In genomic region chr13:37365496-37365895, GRCh38 we compare ENCODE assay signal across 32 cellular contexts.
"Had no signal": no experiment of that assay in that cellular context is flagged by ENCODE, and none has a peak within 500 bp of the region (broad histone marks: within the 10 kb centered on the region; RNA-seq: fewer than 3 reads in every experiment).

No MANE protein-coding gene starts in this region.

- H3K27me3 Mint-ChIP-seq: activated CD4-positive, alpha-beta memory T cell treated with anti-CD3 and anti-CD28 coated beads for 36 hours; activated CD4-positive, alpha-beta T cell treated with anti-CD3 and anti-CD28 coated beads for 36 hours; activated CD4-positive, alpha-beta T cell treated with anti-CD3 and anti-CD28 coated beads, Interleukin-2, amount 10 ng/mL, durations not matched to agents 24 days and 14 days; activated CD8-positive, alpha-beta memory T cell treated with anti-CD3 and anti-CD28 coated beads, Interleukin-2, amount 10 ng/mL, durations not matched to agents 7 days and 5 days; activated naive CD4-positive, alpha-beta T cell treated with anti-CD3 and anti-CD28 coated beads, Interleukin-2, amount 50 U/mL, for 24 hours; activated naive CD8-positive, alpha-beta T cell treated with anti-CD3 and anti-CD28 coated beads for 36 hours; activated naive CD8-positive, alpha-beta T cell treated with anti-CD3 and anti-CD28 coated beads, Interleukin-2, amount 50 U/mL, for 24 hours; brain; dendritic cell treated with granulocyte-macrophage colony-stimulating factor and Interleukin-4, amounts not matched to agents 40 ng/mL and 50 ng/mL, for 4 days had no signal

- H3K27ac ChIP-seq: adrenal gland, ascending aorta, breast epithelium, cardiac muscle cell, coronary artery, dorsolateral prefrontal cortex, gastrocnemius medialis had no signal

- H3K4me3 Mint-ChIP-seq: activated CD4-positive, alpha-beta memory T cell treated with anti-CD3 and anti-CD28 coated beads for 36 hours; activated CD4-positive, alpha-beta T cell treated with anti-CD3 and anti-CD28 coated beads for 36 hours; activated CD4-positive, alpha-beta T cell treated with anti-CD3 and anti-CD28 coated beads, Interleukin-2, amount 10 ng/mL, durations not matched to agents 24 days and 14 days; activated CD8-positive, alpha-beta memory T cell treated with anti-CD3 and anti-CD28 coated beads, Interleukin-2, amount 10 ng/mL, durations not matched to agents 7 days and 5 days; activated CD8-positive, alpha-beta T cell treated with anti-CD3 and anti-CD28 coated beads, Interleukin-2, amount 10 ng/mL, durations not matched to agents 7 days and 5 days; activated naive CD4-positive, alpha-beta T cell treated with anti-CD3 and anti-CD28 coated beads for 36 hours; activated naive CD4-positive, alpha-beta T cell treated with anti-CD3 and anti-CD28 coated beads, Interleukin-2, amount 50 U/mL, for 24 hours; activated naive CD8-positive, alpha-beta T cell treated with anti-CD3 and anti-CD28 coated beads for 36 hours; activated naive CD8-positive, alpha-beta T cell treated with anti-CD3 and anti-CD28 coated beads, Interleukin-2, amount 50 U/mL, for 24 hours; activated T-helper 1 cell treated with anti-CD3 and anti-CD28 coated beads, Interleukin-12 subunit alpha, Interleukin-12 subunit beta, Interleukin-2, Interleukin-4 antibody, amounts not matched to agents 30 ng/mL and 10 ng/mL and 1 ng/mL, durations not matched to agents 14 hours and 24 hours and 36 hours; brain; dendritic cell treated with granulocyte-macrophage colony-stimulating factor and Interleukin-4, amounts not matched to agents 40 ng/mL and 50 ng/mL, for 4 days; endodermal cell had no signal

- H3K9me3 Mint-ChIP-seq: activated CD4-positive, alpha-beta memory T cell treated with anti-CD3 and anti-CD28 coated beads for 36 hours; activated CD4-positive, alpha-beta T cell treated with anti-CD3 and anti-CD28 coated beads, Interleukin-2, amount 10 ng/mL, durations not matched to agents 24 days and 14 days; activated naive CD8-positive, alpha-beta T cell treated with anti-CD3 and anti-CD28 coated beads, Interleukin-2, amount 50 U/mL, for 24 hours; activated T-helper 1 cell treated with anti-CD3 and anti-CD28 coated beads, Interleukin-12 subunit alpha, Interleukin-12 subunit beta, Interleukin-2, Interleukin-4 antibody, amounts not matched to agents 30 ng/mL and 10 ng/mL and 1 ng/mL, durations not matched to agents 14 hours and 24 hours and 36 hours; brain; endodermal cell had no signal

- H3K36me3 ChIP-seq: adrenal gland, ascending aorta, breast epithelium, cardiac muscle cell, gastrocnemius medialis had no signal

- H3K27me3 ChIP-seq: adrenal gland, ascending aorta, breast epithelium, cardiac muscle cell, dorsolateral prefrontal cortex, gastrocnemius medialis had no signal

- H3K27ac Mint-ChIP-seq: activated CD4-positive, alpha-beta memory T cell treated with anti-CD3 and anti-CD28 coated beads for 36 hours; activated CD4-positive, alpha-beta T cell treated with anti-CD3 and anti-CD28 coated beads for 36 hours; activated CD4-positive, alpha-beta T cell treated with anti-CD3 and anti-CD28 coated beads, Interleukin-2, amount 10 ng/mL, durations not matched to agents 24 days and 14 days; activated CD8-positive, alpha-beta memory T cell treated with anti-CD3 and anti-CD28 coated beads, Interleukin-2, amount 10 ng/mL, durations not matched to agents 7 days and 5 days; activated CD8-positive, alpha-beta T cell treated with anti-CD3 and anti-CD28 coated beads, Interleukin-2, amount 10 ng/mL, durations not matched to agents 7 days and 5 days; activated naive CD4-positive, alpha-beta T cell treated with anti-CD3 and anti-CD28 coated beads for 36 hours; activated naive CD4-positive, alpha-beta T cell treated with anti-CD3 and anti-CD28 coated beads, Interleukin-2, amount 50 U/mL, for 24 hours; activated naive CD8-positive, alpha-beta T cell treated with anti-CD3 and anti-CD28 coated beads for 36 hours; activated naive CD8-positive, alpha-beta T cell treated with anti-CD3 and anti-CD28 coated beads, Interleukin-2, amount 50 U/mL, for 24 hours; activated T-helper 1 cell treated with anti-CD3 and anti-CD28 coated beads, Interleukin-12 subunit alpha, Interleukin-12 subunit beta, Interleukin-2, Interleukin-4 antibody, amounts not matched to agents 30 ng/mL and 10 ng/mL and 1 ng/mL, durations not matched to agents 14 hours and 24 hours and 36 hours; activated T-helper 2 cell treated with anti-CD3 and anti-CD28 coated beads, Interferon-gamma antibody, Interleukin-2, Interleukin-4, amounts not matched to agents 10 μg/mL and 5 μg/mL and 100 μg/mL, durations not matched to agents 14 hours and 24 hours and 36 hours; brain; dendritic cell treated with granulocyte-macrophage colony-stimulating factor and Interleukin-4, amounts not matched to agents 40 ng/mL and 50 ng/mL, for 4 days; endodermal cell had no signal

- DNase-seq: activated CD4-positive, alpha-beta memory T cell treated with anti-CD3 and anti-CD28 coated beads for 36 hours; activated CD4-positive, alpha-beta T cell treated with anti-CD3 and anti-CD28 coated beads for 36 hours; activated CD4-positive, alpha-beta T cell treated with anti-CD3 and anti-CD28 coated beads, Interleukin-2, amount 10 ng/mL, durations not matched to agents 24 days and 14 days; activated CD4-positive, CD25-positive, alpha-beta regulatory T cell; activated CD4-positive, CD25-positive, alpha-beta regulatory T cell treated with anti-CD3 and anti-CD28 coated beads, Interleukin-2, amount 50 U/mL, for 72 hours; activated CD8-positive, alpha-beta memory T cell treated with anti-CD3 and anti-CD28 coated beads, Interleukin-2, amount 10 ng/mL, durations not matched to agents 7 days and 5 days; activated CD8-positive, alpha-beta memory T cell treated with anti-CD3 and anti-CD28 coated beads, Interleukin-2, amount 50 U/mL, for 4 hours; activated CD8-positive, alpha-beta T cell treated with anti-CD3 and anti-CD28 coated beads, Interleukin-2, amount 10 ng/mL, durations not matched to agents 7 days and 5 days; activated effector memory CD4-positive, alpha-beta T cell treated with anti-CD3 and anti-CD28 coated beads, Interleukin-2, amount 50 U/mL, for 16 hours; activated naive CD4-positive, alpha-beta T cell treated with anti-CD3 and anti-CD28 coated beads for 36 hours; activated naive CD8-positive, alpha-beta T cell treated with anti-CD3 and anti-CD28 coated beads for 36 hours; activated naive CD8-positive, alpha-beta T cell treated with anti-CD3 and anti-CD28 coated beads, Interleukin-2, amount 50 U/mL, for 24 hours; activated T-cell treated with anti-CD3 and anti-CD28 coated beads, Interleukin-2, amount 50 U/mL, for 1 hour; activated T-cell treated with anti-CD3 and anti-CD28 coated beads, Interleukin-2, amount 50 U/mL, for 48 hours; adrenal gland; central memory CD4-positive, alpha-beta T cell; cerebellar nuclear complex; dorsolateral prefrontal cortex; effector memory CD4-positive, alpha-beta T cell; endodermal cell; foreskin fibroblast; gastrocnemius medialis; T-helper 2 cell had no signal

- H3K36me3 Mint-ChIP-seq: activated CD4-positive, alpha-beta memory T cell treated with anti-CD3 and anti-CD28 coated beads for 36 hours; activated CD8-positive, alpha-beta memory T cell treated with anti-CD3 and anti-CD28 coated beads, Interleukin-2, amount 10 ng/mL, durations not matched to agents 7 days and 5 days; activated naive CD4-positive, alpha-beta T cell treated with anti-CD3 and anti-CD28 coated beads, Interleukin-2, amount 50 U/mL, for 24 hours; activated naive CD8-positive, alpha-beta T cell treated with anti-CD3 and anti-CD28 coated beads for 36 hours; brain had no signal

- H3K9me3 ChIP-seq: adrenal gland, ascending aorta, breast epithelium, gastrocnemius medialis had no signal

- H3K4me3 ChIP-seq: adrenal gland, ascending aorta, breast epithelium, cardiac muscle cell, coronary artery, dorsolateral prefrontal cortex, gastrocnemius medialis had no signal

- H3K4me1 ChIP-seq: adrenal gland, ascending aorta, breast epithelium, gastrocnemius medialis had no signal

- H3K4me1 Mint-ChIP-seq: activated CD4-positive, alpha-beta T cell treated with anti-CD3 and anti-CD28 coated beads for 36 hours; activated CD4-positive, alpha-beta T cell treated with anti-CD3 and anti-CD28 coated beads, Interleukin-2, amount 10 ng/mL, durations not matched to agents 24 days and 14 days; activated CD8-positive, alpha-beta memory T cell treated with anti-CD3 and anti-CD28 coated beads, Interleukin-2, amount 10 ng/mL, durations not matched to agents 7 days and 5 days; activated naive CD4-positive, alpha-beta T cell treated with anti-CD3 and anti-CD28 coated beads, Interleukin-2, amount 50 U/mL, for 24 hours; activated naive CD8-positive, alpha-beta T cell treated with anti-CD3 and anti-CD28 coated beads for 36 hours; activated naive CD8-positive, alpha-beta T cell treated with anti-CD3 and anti-CD28 coated beads, Interleukin-2, amount 50 U/mL, for 24 hours; brain had no signal
